In the genomic region with DNA sequence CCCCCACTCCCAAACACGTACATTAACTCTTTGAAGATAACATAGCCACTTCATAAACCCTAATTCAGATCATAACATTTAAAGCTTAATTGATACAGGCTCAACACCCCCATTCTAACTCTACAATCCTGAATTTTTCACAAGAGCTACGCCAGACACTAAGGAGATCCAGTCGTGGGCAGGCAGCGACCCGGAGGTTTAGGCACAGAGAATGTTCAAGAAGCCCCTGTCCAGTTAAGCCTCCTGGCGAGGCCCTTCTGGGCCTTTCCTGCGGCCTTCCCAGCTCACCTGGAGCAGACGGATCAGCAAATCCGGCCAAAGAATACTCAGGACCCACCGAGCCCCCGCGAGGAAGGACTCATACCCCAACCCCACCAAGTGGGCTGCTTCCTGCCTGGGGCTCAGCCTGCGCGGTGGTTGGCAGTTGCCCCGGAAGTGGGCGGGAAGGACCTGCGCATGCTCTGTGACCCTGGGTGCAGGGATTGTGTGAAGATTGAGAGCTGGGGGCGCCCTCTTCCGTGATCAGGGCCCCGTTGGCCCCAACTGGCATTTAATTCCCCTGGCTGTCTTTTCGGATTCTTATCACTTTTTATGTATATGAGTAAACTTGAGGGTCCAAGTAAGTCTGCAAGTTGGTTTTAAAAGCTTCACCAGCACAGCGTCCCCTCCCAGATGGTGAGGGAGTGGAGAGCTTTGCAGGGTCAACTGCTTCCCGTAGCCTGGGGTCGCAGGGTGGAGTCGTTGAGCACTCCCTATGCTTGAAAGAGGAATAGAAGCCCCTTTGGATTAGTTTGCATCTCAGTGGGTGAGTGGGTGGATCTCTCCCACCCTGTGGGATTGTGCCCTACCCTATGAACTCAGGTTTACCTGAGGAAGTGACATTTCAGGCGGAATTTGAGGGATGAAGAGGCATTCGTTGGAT, we compare ENCODE assay signal across 8 cellular contexts. TPM values are rescaled to one million over a fixed set of nuclear protein-coding genes. Genes with fewer than 3 reads are reported as not detected.
DNase-seq lines count a peak whose midpoint lies in the region; ATAC-seq and TF ChIP-seq lines count a peak whose summit lies in the region.

Gene TRIM61 (minus strand): TSS at position 415 of the 922 bp plus-strand sequence. CDS start 7,655 bp downstream, outside the sequence.

- H3K4me1 Mint-ChIP-seq in neural progenitor cell (peaks cover 3% of the 10 kb centered on the region), osteocyte (ENCODE audit: unreplicated experiment) (no peaks in the 10 kb centered on the region)

- H3K27ac ChIP-seq in neural progenitor cell (no peak within 1 kb of the TSS), testis (peak within 1 kb of the TSS; percentile 12 to 50)

- H3K4me3 ChIP-seq in endocrine pancreas (ENCODE audit: control insufficient read depth, insufficient read depth, low read length) = peak within 1 kb of the TSS; percentile 73
- H3K4me3 ChIP-seq in neural progenitor cell = no peak within 1 kb of the TSS
- H3K4me3 ChIP-seq in testis = peak within 1 kb of the TSS; percentile 53 to 76

- TF ChIP-seq CTCF in neural progenitor cell (IDR thresholded peaks at IDR 0.05) = no peak
- peak in 1 of 3 experiments; percentile 8 for TF ChIP-seq CTCF in testis (IDR thresholded peaks at IDR 0.05)
- no peak for TF ChIP-seq CTCF in osteocyte (IDR thresholded peaks at IDR 0.05)

- no peak within 1 kb of the TSS for H3K4me2 ChIP-seq in neural progenitor cell

- no peaks in the 10 kb centered on the region for H3K79me2 ChIP-seq in neural progenitor cell (ENCODE audit: low read depth)

- H4K20me1 ChIP-seq in neural progenitor cell (ENCODE audit: low read depth) = no peaks in the 10 kb centered on the region

- H3K27ac Mint-ChIP-seq in neural progenitor cell (peak within 1 kb of the TSS; percentile 57), osteocyte (ENCODE audit: unreplicated experiment) (no peak within 1 kb of the TSS)

- H3K27me3 ChIP-seq in endocrine pancreas (ENCODE audit: control insufficient read depth, insufficient read depth, low read length) = no peaks in the 10 kb centered on the region
- H3K27me3 ChIP-seq in neural progenitor cell = no peaks in the 10 kb centered on the region
- H3K27me3 ChIP-seq in testis = no peaks in the 10 kb centered on the region

- ATAC-seq in GM18873 (IDR thresholded peaks at IDR 0.05; ENCODE audit: low FRiP score, unreplicated experiment) (peak; percentile 100), HG03064 (IDR thresholded peaks at IDR 0.05; ENCODE audit: low read depth, unreplicated experiment) (peak; percentile 100)

- no peak for TF ChIP-seq POLR2A in testis (IDR thresholded peaks at IDR 0.05)

- H3K4me3 Mint-ChIP-seq in neural progenitor cell (peak within 1 kb of the TSS; percentile 90), osteocyte (ENCODE audit: unreplicated experiment) (no peak within 1 kb of the TSS)

- H3K9me3 Mint-ChIP-seq in neural progenitor cell = peaks cover 8% of the 10 kb centered on the region
- no peaks in the 10 kb centered on the region for H3K9me3 Mint-ChIP-seq in osteocyte (ENCODE audit: unreplicated experiment)

- H3K9me3 ChIP-seq in endocrine pancreas (ENCODE audit: control insufficient read depth, low read length) (no peaks in the 10 kb centered on the region), neural progenitor cell (ENCODE audit: low read depth) (no peaks in the 10 kb centered on the region), testis (no peaks in the 10 kb centered on the region)

- intact Hi-C loops in testis (cut with DNase I; ENCODE audit: low total_unique reads) = no loop called here

- H3K9ac ChIP-seq in endocrine pancreas (ENCODE audit: control insufficient read depth, insufficient read depth, low read length) = peak within 1 kb of the TSS; percentile 65
- H3K9ac ChIP-seq in neural progenitor cell = no peak within 1 kb of the TSS

- H3K27me3 Mint-ChIP-seq in neural progenitor cell (ENCODE audit: insufficient read depth, low read depth) (no peaks in the 10 kb centered on the region), osteocyte (ENCODE audit: unreplicated experiment) (peaks cover 5% of the 10 kb centered on the region)

- peak; percentile 38 to 53 for DNase-seq in activated CD4-positive, alpha-beta T cell treated with anti-CD3 and anti-CD28 coated beads, Interleukin-2, amount 50 U/mL, for 48 hours
- DNase-seq in neural progenitor cell (ENCODE audit: low spot score) = no peak
- DNase-seq in testis = peak; percentile 93
- no peak for DNase-seq in T1000 (lab: John Stamatoyannopoulos, UW)
- DNase-seq in osteocyte (ENCODE audit: extremely low spot score, unreplicated experiment) = no peak

- no peaks in the 10 kb centered on the region for H3F3A ChIP-seq in neural progenitor cell (ENCODE audit: low read depth)

- H2AFZ ChIP-seq in neural progenitor cell (replicated peaks) = no peak within 1 kb of the TSS

- H3K36me3 ChIP-seq in endocrine pancreas (ENCODE audit: control insufficient read depth, insufficient read depth, low read length) = no peaks in the 10 kb centered on the region
- no peaks in the 10 kb centered on the region for H3K36me3 ChIP-seq in neural progenitor cell
- no peaks in the 10 kb centered on the region for H3K36me3 ChIP-seq in testis (ENCODE audit: low read depth, missing control alignments)

- 13 to 21% methylated on average over 15 to 27 of the region's 27 CpGs for WGBS in testis, 2 donors

- H3K36me3 Mint-ChIP-seq in neural progenitor cell = no peaks in the 10 kb centered on the region
- no peaks in the 10 kb centered on the region for H3K36me3 Mint-ChIP-seq in osteocyte (ENCODE audit: unreplicated experiment)

- H3K4me1 ChIP-seq in endocrine pancreas (ENCODE audit: control insufficient read depth, insufficient read depth, low read length) (no peaks in the 10 kb centered on the region), neural progenitor cell (no peaks in the 10 kb centered on the region), testis (peaks cover 2% of the 10 kb centered on the region)

RNA-seq across cellular contexts. Expression of gene TRIM61, which starts in this region (rescaled TPM):
- total RNA-seq in neural progenitor cell (ENCODE audit: low replicate concordance) = not detected in 2 replicates
- total RNA-seq in testis = 1 to 10 TPM; 4.5 to 4.9 TPM
- polyA plus RNA-seq in testis (ENCODE audit: insufficient read depth, low read depth, low replicate concordance) = 12.9 TPM
- not detected in 2 replicates for total RNA-seq in osteocyte

Comparison
In these comparisons a context has a peak if more than half of its experiments do, and no peak if none do; other contexts are left out.
1. DNase-seq: peak in activated CD4-positive, alpha-beta T cell treated with anti-CD3 and anti-CD28 coated beads, Interleukin-2, amount 50 U/mL, for 48 hours (2 of 2) and testis (single experiment); none in neural progenitor cell (single experiment), T1000 (single experiment) and osteocyte (single experiment).